ENCODE assay signal across 1 cellular context in the genomic region with DNA sequence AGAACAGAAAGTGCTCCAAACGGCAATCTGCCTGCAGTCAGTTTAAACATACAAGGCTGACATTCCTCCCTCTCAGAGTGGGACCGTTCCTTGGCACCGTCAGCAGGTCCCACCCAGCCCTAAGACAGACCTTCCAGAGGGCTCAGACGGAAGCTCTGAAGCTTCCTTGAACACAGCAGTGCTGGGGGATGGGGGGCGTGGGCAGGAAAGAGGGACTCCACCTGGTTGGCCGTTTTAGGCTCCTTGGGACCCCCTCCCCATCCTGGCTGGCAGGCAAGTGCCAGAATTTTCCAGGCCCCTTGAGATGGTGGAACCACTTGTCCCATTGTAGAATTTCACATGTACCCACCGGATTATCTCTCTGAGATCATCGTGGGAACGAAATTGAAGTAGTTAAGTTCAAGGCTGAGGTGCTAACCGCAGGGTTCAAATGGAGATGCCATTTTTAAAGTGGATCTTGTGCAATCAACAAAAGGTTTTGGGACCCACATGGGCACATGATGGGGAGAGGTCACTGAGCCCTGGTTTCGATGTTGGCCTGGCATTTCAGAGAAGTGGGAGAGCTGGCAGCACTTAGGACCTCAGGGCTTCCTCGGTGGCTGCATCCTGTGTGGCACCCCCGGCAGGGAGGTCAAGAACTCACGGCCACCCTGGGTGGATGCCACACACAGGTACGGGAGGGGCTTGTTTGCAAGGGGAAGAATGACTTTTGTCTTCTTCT.
TF ChIP-seq lines count a peak whose summit lies in the region.

No MANE protein-coding gene starts in this region.

TF ChIP-seq in GM12878, 131 proteins besides CTCF, POLR2A, EP300 and RAD21:
- TF ChIP-seq JUND (IDR thresholded peaks at IDR 0.05; ENCODE audit: low read depth, low read length) (no peak), NRF1 (conservative IDR thresholded peaks at IDR 0.05; ENCODE audit: low read depth, low read length) (no peak), LARP7 (IDR thresholded peaks at IDR 0.05) (no peak), GABPA (IDR thresholded peaks at IDR 0.05; ENCODE audit: low read depth) (no peak), GATAD2B (conservative IDR thresholded peaks at IDR 0.05; ENCODE audit: low read depth) (no peak), SIN3A (IDR thresholded peaks at IDR 0.05; ENCODE audit: low read depth, low read length) (no peak), SUPT20H (IDR thresholded peaks at IDR 0.05; ENCODE audit: borderline replicate concordance, control insufficient read depth, low read depth, low read length) (no peak), SMAD5 (IDR thresholded peaks at IDR 0.05; ENCODE audit: low read depth) (no peak), ESRRA (IDR thresholded peaks at IDR 0.05; ENCODE audit: low read length) (no peak), CREM (IDR thresholded peaks at IDR 0.05; ENCODE audit: low read depth) (no peak), NR2C1 (IDR thresholded peaks at IDR 0.05) (no peak), ZNF384 (IDR thresholded peaks at IDR 0.05; ENCODE audit: borderline replicate concordance, low read depth, low read length) (no peak)
- TF ChIP-seq, protein P1, sequence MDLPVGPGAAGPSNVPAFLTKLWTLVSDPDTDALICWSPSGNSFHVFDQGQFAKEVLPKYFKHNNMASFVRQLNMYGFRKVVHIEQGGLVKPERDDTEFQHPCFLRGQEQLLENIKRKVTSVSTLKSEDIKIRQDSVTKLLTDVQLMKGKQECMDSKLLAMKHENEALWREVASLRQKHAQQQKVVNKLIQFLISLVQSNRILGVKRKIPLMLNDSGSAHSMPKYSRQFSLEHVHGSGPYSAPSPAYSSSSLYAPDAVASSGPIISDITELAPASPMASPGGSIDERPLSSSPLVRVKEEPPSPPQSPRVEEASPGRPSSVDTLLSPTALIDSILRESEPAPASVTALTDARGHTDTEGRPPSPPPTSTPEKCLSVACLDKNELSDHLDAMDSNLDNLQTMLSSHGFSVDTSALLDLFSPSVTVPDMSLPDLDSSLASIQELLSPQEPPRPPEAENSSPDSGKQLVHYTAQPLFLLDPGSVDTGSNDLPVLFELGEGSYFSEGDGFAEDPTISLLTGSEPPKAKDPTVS (IDR thresholded peaks at IDR 0.05; ENCODE audit: low read depth, low read length) = no peak
- TF ChIP-seq, protein P2, sequence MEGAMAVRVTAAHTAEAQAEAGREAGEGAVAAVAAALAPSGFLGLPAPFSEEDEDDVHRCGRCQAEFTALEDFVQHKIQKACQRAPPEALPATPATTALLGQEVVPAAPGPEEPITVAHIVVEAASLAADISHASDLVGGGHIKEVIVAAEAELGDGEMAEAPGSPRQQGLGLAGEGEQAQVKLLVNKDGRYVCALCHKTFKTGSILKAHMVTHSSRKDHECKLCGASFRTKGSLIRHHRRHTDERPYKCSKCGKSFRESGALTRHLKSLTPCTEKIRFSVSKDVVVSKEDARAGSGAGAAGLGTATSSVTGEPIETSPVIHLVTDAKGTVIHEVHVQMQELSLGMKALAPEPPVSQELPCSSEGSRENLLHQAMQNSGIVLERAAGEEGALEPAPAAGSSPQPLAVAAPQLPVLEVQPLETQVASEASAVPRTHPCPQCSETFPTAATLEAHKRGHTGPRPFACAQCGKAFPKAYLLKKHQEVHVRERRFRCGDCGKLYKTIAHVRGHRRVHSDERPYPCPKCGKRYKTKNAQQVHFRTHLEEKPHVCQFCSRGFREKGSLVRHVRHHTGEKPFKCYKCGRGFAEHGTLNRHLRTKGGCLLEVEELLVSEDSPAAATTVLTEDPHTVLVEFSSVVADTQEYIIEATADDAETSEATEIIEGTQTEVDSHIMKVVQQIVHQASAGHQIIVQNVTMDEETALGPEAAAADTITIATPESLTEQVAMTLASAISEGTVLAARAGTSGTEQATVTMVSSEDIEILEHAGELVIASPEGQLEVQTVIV (IDR thresholded peaks at IDR 0.05; ENCODE audit: borderline replicate concordance, partially characterized antibody) = no peak
